ENCODE assay signal across 8 cellular contexts in the genomic region with DNA sequence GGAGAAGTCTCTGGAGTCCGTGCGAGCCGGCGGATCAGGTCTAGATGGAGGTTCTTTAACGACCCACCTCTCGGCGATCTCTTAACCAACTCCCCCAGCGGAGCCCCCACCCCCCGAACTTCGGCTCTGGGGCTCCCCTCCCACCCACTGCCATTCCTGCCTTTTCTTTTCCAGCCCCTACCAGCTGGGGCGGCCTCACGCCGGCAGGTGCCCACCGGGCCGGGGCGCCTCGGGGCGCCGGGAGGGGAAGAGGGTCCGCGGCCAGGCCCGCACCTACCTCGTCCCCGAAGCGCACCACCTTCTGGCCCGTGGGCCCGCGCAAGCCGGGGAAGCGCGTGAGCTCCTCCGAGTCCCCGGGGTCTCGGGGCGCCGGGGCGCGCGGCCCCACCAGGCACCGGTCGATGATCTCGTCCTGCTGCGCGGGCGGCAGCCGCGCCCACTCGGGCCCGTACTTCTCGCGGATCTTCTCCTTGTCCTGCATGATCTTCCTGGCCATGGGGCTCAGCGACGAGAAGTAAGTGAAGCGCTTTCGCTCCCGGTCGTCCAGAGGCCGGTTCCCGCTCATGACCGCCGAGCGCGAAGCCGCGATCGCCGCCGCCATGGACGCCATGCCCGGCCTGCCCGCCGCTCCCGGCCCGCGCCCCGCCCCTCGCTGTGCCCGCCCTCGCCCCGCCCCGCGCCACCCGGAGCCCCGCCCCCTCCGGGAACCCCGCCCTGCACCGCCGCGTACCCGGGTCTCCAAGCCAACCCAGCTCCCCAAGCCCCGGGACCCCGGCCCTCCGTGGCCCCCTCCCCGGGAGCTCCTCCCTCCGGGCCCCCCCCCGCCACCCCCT. TPM values are rescaled to one million over a fixed set of nuclear protein-coding genes. Genes with fewer than 3 reads are reported as not detected.
DNase-seq lines count a peak whose midpoint lies in the region; ATAC-seq, FAIRE-seq and TF ChIP-seq lines count a peak whose summit lies in the region.

A gene with protein sequence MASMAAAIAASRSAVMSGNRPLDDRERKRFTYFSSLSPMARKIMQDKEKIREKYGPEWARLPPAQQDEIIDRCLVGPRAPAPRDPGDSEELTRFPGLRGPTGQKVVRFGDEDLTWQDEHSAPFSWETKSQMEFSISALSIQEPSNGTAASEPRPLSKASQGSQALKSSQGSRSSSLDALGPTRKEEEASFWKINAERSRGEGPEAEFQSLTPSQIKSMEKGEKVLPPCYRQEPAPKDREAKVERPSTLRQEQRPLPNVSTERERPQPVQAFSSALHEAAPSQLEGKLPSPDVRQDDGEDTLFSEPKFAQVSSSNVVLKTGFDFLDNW (minus strand): TSS at position 619 of the 833 bp plus-strand sequence. CDS start 9 bp downstream, at position 610.

- peak within 1 kb of the TSS; percentile 92 for H3K4me3 Mint-ChIP-seq in endothelial cell (ENCODE audit: unreplicated experiment)

- CTCF ChIA-PET in A549 (lab: Yijun Ruan, JAX) = interaction anchor here (1.1 to 2.7 kb wide), 2 partner anchors 13 to 36 kb away, joined by 3 to 11 read pairs; no protein-coding TSS in a partner anchor

- DNase-seq in A549 (ENCODE audit: low read depth in 1 of 2, low spot score in 1 of 2) (peak; percentile 56 to 71), NCI-H510A treated with DMSO at 0.1 percent for 48 hours (lab: John Stamatoyannopoulos, UW) (peak; percentile 53), endothelial cell (ENCODE audit: low spot score) (peak; percentile 89), mucosa of gallbladder (ENCODE audit: low spot score) (peak; percentile 74)
- peak; percentile 78 for DNase-seq in activated CD8-positive, alpha-beta memory T cell treated with anti-CD3 and anti-CD28 coated beads, Interleukin-2, amount 50 U/mL, for 4 hours
- peak; percentile 58 for DNase-seq in stimulated activated CD8-positive, alpha-beta memory T cell treated with anti-CD3 and anti-CD28 coated beads, Interleukin-4, amount 100 ng/mL, for 24 hours (ENCODE audit: low read depth)

- H3K27me3 Mint-ChIP-seq in endothelial cell (ENCODE audit: unreplicated experiment) = peaks cover 9% of the 10 kb centered on the region

- no peak within 1 kb of the TSS for H3K27ac Mint-ChIP-seq in endothelial cell (ENCODE audit: unreplicated experiment)

- H3K36me3 Mint-ChIP-seq in endothelial cell (ENCODE audit: low read depth, unreplicated experiment) = no peaks in the 10 kb centered on the region

- FAIRE-seq in A549 (lab: Jason Lieb, UNC) = no peak

- H3K9me3 Mint-ChIP-seq in endothelial cell (ENCODE audit: unreplicated experiment) = no peaks in the 10 kb centered on the region

- TF ChIP-seq RAD21 in A549 (conservative IDR thresholded peaks at IDR 0.05 in 1 of 2, IDR thresholded peaks at IDR 0.05 in 1 of 2) = no peak

- H3K4me1 ChIP-seq in A549 = peaks cover 26% of the 10 kb centered on the region

- H3K9me3 ChIP-seq in A549 = no peaks in the 10 kb centered on the region

- peak; percentile 93 for TF ChIP-seq POLR2A in A549 (IDR thresholded peaks at IDR 0.05; ENCODE audit: low read length)

- no peak for TF ChIP-seq CTCF in A549 (IDR thresholded peaks at IDR 0.05)
- no peak for TF ChIP-seq CTCF in endothelial cell (IDR thresholded peaks at IDR 0.05; ENCODE audit: unreplicated experiment)

- H3K4me3 ChIP-seq in A549 = peak within 1 kb of the TSS; percentile 94

- TF ChIP-seq EP300 in A549 (IDR thresholded peaks at IDR 0.05) = no peak

- peaks cover 25% of the 10 kb centered on the region for H3K4me1 Mint-ChIP-seq in endothelial cell (ENCODE audit: unreplicated experiment)

- H3K27ac ChIP-seq in A549 = peak within 1 kb of the TSS; percentile 86 to 93

- POLR2A ChIA-PET in A549 (lab: Yijun Ruan, JAX) = interaction anchor here (0.6 to 1.6 kb wide), 7 partner anchors 9 to 226 kb away, joined by 3 to 5 read pairs (median 3); a partner anchor contains a TSS

- peak; percentile 81 to 93 for ATAC-seq in A549
- peak; percentile 65 for ATAC-seq in GM18517 (IDR thresholded peaks at IDR 0.05; ENCODE audit: unreplicated experiment)
- ATAC-seq in HG03045 (IDR thresholded peaks at IDR 0.05; ENCODE audit: unreplicated experiment) = peak; percentile 87

- H3K4me2 ChIP-seq in A549 = peak within 1 kb of the TSS; percentile 100

- 1% methylated on average over 8 of the region's 96 CpGs for WGBS in A549 (ENCODE audit: missing lambda C conversion rate)

TF ChIP-seq in A549, 52 proteins besides CTCF, POLR2A, EP300 and RAD21:
- TF ChIP-seq, protein P1, sequence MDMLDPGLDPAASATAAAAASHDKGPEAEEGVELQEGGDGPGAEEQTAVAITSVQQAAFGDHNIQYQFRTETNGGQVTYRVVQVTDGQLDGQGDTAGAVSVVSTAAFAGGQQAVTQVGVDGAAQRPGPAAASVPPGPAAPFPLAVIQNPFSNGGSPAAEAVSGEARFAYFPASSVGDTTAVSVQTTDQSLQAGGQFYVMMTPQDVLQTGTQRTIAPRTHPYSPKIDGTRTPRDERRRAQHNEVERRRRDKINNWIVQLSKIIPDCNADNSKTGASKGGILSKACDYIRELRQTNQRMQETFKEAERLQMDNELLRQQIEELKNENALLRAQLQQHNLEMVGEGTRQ (IDR thresholded peaks at IDR 0.05) = no peak
- TF ChIP-seq KDM5A (IDR thresholded peaks at IDR 0.05) = peak; percentile 32; the same call in 1 of the 2 replicates
- peak in 1 of 2 experiments; percentile 91; a peak in 3 of 5 replicates for TF ChIP-seq JUN (IDR thresholded peaks at IDR 0.05)
- no peak for TF ChIP-seq NFE2L2 (conservative IDR thresholded peaks at IDR 0.05; ENCODE audit: low read length)
- TF ChIP-seq, protein P2, sequence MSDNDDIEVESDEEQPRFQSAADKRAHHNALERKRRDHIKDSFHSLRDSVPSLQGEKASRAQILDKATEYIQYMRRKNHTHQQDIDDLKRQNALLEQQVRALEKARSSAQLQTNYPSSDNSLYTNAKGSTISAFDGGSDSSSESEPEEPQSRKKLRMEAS (IDR thresholded peaks at IDR 0.05) = no peak
- TF ChIP-seq ZFP36 (IDR thresholded peaks at IDR 0.05; ENCODE audit: borderline replicate concordance, partially characterized antibody) = no peak
- no peak for TF ChIP-seq RCOR1 (IDR thresholded peaks at IDR 0.05; ENCODE audit: low read depth, low read length)
- TF ChIP-seq, protein P3, sequence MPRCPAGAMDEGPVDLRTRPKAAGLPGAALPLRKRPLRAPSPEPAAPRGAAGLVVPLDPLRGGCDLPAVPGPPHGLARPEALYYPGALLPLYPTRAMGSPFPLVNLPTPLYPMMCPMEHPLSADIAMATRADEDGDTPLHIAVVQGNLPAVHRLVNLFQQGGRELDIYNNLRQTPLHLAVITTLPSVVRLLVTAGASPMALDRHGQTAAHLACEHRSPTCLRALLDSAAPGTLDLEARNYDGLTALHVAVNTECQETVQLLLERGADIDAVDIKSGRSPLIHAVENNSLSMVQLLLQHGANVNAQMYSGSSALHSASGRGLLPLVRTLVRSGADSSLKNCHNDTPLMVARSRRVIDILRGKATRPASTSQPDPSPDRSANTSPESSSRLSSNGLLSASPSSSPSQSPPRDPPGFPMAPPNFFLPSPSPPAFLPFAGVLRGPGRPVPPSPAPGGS (IDR thresholded peaks at IDR 0.05) = 0 out of 3 replicates have a peak, but pooled peaks have one; percentile 58
- TF ChIP-seq PHF8 (IDR thresholded peaks at IDR 0.05; ENCODE audit: borderline replicate concordance, low read depth) = peak; percentile 63
- TF ChIP-seq, protein P4, sequence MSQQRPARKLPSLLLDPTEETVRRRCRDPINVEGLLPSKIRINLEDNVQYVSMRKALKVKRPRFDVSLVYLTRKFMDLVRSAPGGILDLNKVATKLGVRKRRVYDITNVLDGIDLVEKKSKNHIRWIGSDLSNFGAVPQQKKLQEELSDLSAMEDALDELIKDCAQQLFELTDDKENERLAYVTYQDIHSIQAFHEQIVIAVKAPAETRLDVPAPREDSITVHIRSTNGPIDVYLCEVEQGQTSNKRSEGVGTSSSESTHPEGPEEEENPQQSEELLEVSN (IDR thresholded peaks at IDR 0.05; ENCODE audit: borderline replicate concordance, low read depth) = peak; percentile 77
- TF ChIP-seq NPAS2 (CRISPR knock-in tag; IDR thresholded peaks at IDR 0.05; ENCODE audit: borderline replicate concordance) = no peak
- no peak for TF ChIP-seq HEYL (CRISPR knock-in tag; IDR thresholded peaks at IDR 0.05)
- no peak for TF ChIP-seq CBX8 (IDR thresholded peaks at IDR 0.05)
- TF ChIP-seq FOSB (CRISPR knock-in tag; IDR thresholded peaks at IDR 0.05) = no peak
- TF ChIP-seq NR3C1 (IDR thresholded peaks at IDR 0.05) = no peak
- TF ChIP-seq TP53 (CRISPR knock-in tag; IDR thresholded peaks at IDR 0.05) = no peak
- TF ChIP-seq, protein P5, sequence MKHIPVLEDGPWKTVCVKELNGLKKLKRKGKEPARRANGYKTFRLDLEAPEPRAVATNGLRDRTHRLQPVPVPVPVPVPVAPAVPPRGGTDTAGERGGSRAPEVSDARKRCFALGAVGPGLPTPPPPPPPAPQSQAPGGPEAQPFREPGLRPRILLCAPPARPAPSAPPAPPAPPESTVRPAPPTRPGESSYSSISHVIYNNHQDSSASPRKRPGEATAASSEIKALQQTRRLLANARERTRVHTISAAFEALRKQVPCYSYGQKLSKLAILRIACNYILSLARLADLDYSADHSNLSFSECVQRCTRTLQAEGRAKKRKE (CRISPR knock-in tag; IDR thresholded peaks at IDR 0.05; ENCODE audit: low read depth) = no peak
- TF ChIP-seq CBX2 (IDR thresholded peaks at IDR 0.05; ENCODE audit: borderline replicate concordance, low read depth) = no peak
- TF ChIP-seq MAZ (IDR thresholded peaks at IDR 0.05; ENCODE audit: borderline replicate concordance, low read depth, low read length) = no peak
- TF ChIP-seq MAFK (IDR thresholded peaks at IDR 0.05; ENCODE audit: partially characterized antibody) = no peak

RNA-seq across cellular contexts. Expression of the gene that starts here (rescaled TPM):
- 15.8 and 20.4 TPM in 2 replicates for polyA plus RNA-seq in A549 (2011; rRNA removed)
- 13.6 and 17.1 TPM in 2 replicates for polyA plus RNA-seq in A549 (2012; cell fraction: cytosol; rRNA removed)
- 11.3 and 12.8 TPM in 2 replicates for polyA plus RNA-seq in A549 (2012; cell fraction: nucleus; rRNA removed)
- polyA plus RNA-seq in A549 (2017; fragmentation: RNase III; extraction: RNeasy Plus Mini Kit Qiagen cat#74134 plus additional on column Dnase treatment) = 10.9 to 12.0 TPM (median 11.1 TPM) in 3 replicates
- 19.5 and 22.3 TPM in 2 replicates for polyA minus RNA-seq in A549 (2011; rRNA and poly(A)+ RNA removed)
- total RNA-seq in endothelial cell (ENCODE audit: unreplicated experiment) = 22.2 TPM
- 152 TPM for total RNA-seq in mucosa of gallbladder

Comparison
In these comparisons a context has a peak if more than half of its experiments do, and no peak if none do; other contexts are left out.
1. Peak in every context shown above with its lines: DNase-seq, ATAC-seq, H3K4me3 ChIP-seq and H3K27ac ChIP-seq.